1 cellular context compared by ENCODE assay signal in genomic region chr7:43625977-43626376, GRCh38.
TF ChIP-seq lines count a peak whose summit lies in the region.

No MANE protein-coding gene starts in this region.

TF ChIP-seq in GM23338, 12 proteins besides CTCF, POLR2A, EP300 and RAD21 (continued from another document):
- TF ChIP-seq ZNF462 (CRISPR knock-in tag; IDR thresholded peaks at IDR 0.05) (no peak), ZNF114 (CRISPR knock-in tag; IDR thresholded peaks at IDR 0.05) (no peak), STAT1 (IDR thresholded peaks at IDR 0.05; ENCODE audit: unreplicated experiment) (no peak), JUNB (IDR thresholded peaks at IDR 0.05; ENCODE audit: unreplicated experiment) (no peak), CREB1 (CRISPR knock-in tag; IDR thresholded peaks at IDR 0.05; ENCODE audit: low read depth) (no peak), NANOG (IDR thresholded peaks at IDR 0.05; ENCODE audit: borderline replicate concordance) (no peak), ETS1 (IDR thresholded peaks at IDR 0.05) (no peak), REST (IDR thresholded peaks at IDR 0.05; ENCODE audit: unreplicated experiment) (no peak)
